ENCODE assay signal across 1 cellular context in genomic region chr20:10647471-10647870, GRCh38.
TF ChIP-seq lines count a peak whose summit lies in the region.

No MANE protein-coding gene starts in this region.

TF ChIP-seq in HepG2, 621 proteins besides CTCF, POLR2A, EP300 and RAD21 (continued from another document):
- TF ChIP-seq POGK (CRISPR knock-in tag; conservative IDR thresholded peaks at IDR 0.05) (no peak), ZNF652 (CRISPR knock-in tag; IDR thresholded peaks at IDR 0.05; ENCODE audit: borderline replicate concordance, low read depth) (peak; percentile 29; the same call in 1 of the 2 replicates), ZC3H4 (CRISPR knock-in tag; IDR thresholded peaks at IDR 0.05; ENCODE audit: borderline replicate concordance) (no peak), SALL1 (CRISPR knock-in tag; IDR thresholded peaks at IDR 0.05) (peak; percentile 16; the same call in 1 of the 2 replicates)
